In the genomic region with DNA sequence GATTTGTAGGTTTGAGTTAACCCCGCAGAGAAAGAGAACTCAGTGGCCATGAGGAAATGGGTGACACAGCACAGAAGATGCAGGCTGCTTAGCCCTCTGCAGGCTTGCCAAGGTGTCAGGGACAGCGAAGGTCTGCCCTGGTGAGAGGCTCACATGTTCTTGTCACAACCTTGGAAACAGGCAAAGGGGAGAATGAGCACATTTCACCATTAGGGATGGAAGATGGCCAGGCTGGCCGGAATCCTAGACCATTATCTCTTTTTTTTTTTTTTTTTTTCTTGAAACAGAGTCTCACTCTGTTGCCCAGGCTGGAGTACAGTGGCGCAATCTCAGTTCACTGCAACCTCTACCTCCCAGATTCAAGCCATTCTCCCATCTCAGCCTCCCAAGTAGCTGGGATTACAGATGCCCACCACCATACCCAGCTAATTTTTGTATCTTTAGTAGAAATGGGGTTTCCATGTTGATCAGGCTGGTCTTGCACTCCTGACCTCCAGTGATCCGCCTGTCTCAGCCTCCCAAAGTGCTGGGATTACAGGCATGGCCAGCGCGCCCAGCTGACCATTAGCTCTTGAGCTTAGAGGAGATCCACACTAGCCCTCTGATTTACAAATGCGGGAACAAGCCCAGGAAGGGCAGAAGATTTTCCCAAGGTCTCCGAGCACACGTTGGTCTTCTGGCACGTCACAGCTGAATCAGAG, we compare ENCODE assay signal across 18 cellular contexts. TPM values are rescaled to one million over a fixed set of nuclear protein-coding genes. Genes with fewer than 3 reads are reported as not detected.
DNase-seq lines count a peak whose midpoint lies in the region; ATAC-seq and TF ChIP-seq lines count a peak whose summit lies in the region.
"Had no signal": no experiment of that assay in that cellular context is flagged by ENCODE, and none has a peak within 500 bp of the region (broad histone marks: within the 10 kb centered on the region; RNA-seq: fewer than 3 reads in every experiment).

No MANE protein-coding gene starts in this region.

- H3K36me3 Mint-ChIP-seq in immature natural killer cell = peaks cover 0 to 11% (median 7%) of the 10 kb centered on the region in 3 donors
- H3K36me3 Mint-ChIP-seq: CD4-positive, alpha-beta memory T cell had no signal

- H3K9me3 ChIP-seq in Peyer's patch (no peaks in the 10 kb centered on the region), upper lobe of left lung (no peaks in the 10 kb centered on the region)
- H3K9me3 ChIP-seq: suprapubic skin had no signal

- H3K36me3 ChIP-seq in Peyer's patch = no peaks in the 10 kb centered on the region
- H3K36me3 ChIP-seq in upper lobe of left lung = no peaks in the 10 kb centered on the region
- H3K36me3 ChIP-seq: suprapubic skin had no signal

- DNase-seq in Peyer's patch = peak in 2 of 3 donors; percentile 26 to 60
- DNase-seq in epithelial cell of prostate (ENCODE audit: low read depth, low spot score) = no peak
- DNase-seq in medulla oblongata (ENCODE audit: extremely low spot score) = peak; percentile 46
- DNase-seq in upper lobe of left lung = no peak
- no peak for DNase-seq in CD1c-positive myeloid dendritic cell (ENCODE audit: extremely low spot score)
- no peak for DNase-seq in amygdala (lab: John Stamatoyannopoulos, UW)
- no peak for DNase-seq in immature natural killer cell
- DNase-seq: activated CD4-positive, CD25-positive, alpha-beta regulatory T cell; CD4-positive, alpha-beta memory T cell; EL; midbrain; NCI-H1417 treated with DMSO at 0.1 percent for 48 hours; NCI-H226; occipital lobe; stimulated activated CD4-positive, alpha-beta T cell treated with anti-CD3 and anti-CD28 coated beads, Interleukin-15, amount 100 ng/mL, for 24 hours had no signal

- H3K27me3 ChIP-seq in Peyer's patch (no peaks in the 10 kb centered on the region), upper lobe of left lung (no peaks in the 10 kb centered on the region)
- H3K27me3 ChIP-seq: suprapubic skin had no signal

- H3K4me1 ChIP-seq in Peyer's patch (peaks cover 0 to 11% (median 0%) of the 10 kb centered on the region in 4 donors), upper lobe of left lung (peaks cover 18 to 37% (median 26%) of the 10 kb centered on the region in 4 donors)

- H3K27me3 Mint-ChIP-seq in immature natural killer cell (ENCODE audit: low read depth in 3 of 3) = peaks cover 25 to 51% (median 35%) of the 10 kb centered on the region in 3 donors
- H3K27me3 Mint-ChIP-seq: CD4-positive, alpha-beta memory T cell had no signal

- H3K4me3 ChIP-seq in Peyer's patch (no peak overlapping the region), upper lobe of left lung (no peak overlapping the region)
- H3K4me3 ChIP-seq: suprapubic skin had no signal

- TF ChIP-seq EP300 in upper lobe of left lung (IDR thresholded peaks at IDR 0.05) = no peak

- no peak overlapping the region for H3K27ac Mint-ChIP-seq in immature natural killer cell

- 88% methylated on average over 11 of the region's 11 CpGs for WGBS in upper lobe of left lung, 2 donors

- no peaks in the 10 kb centered on the region for H3K9me3 Mint-ChIP-seq in immature natural killer cell
- H3K9me3 Mint-ChIP-seq: CD4-positive, alpha-beta memory T cell had no signal

- TF ChIP-seq POLR2A in Peyer's patch (IDR thresholded peaks at IDR 0.05) (no peak), upper lobe of left lung (IDR thresholded peaks at IDR 0.05) (no peak)

- peaks cover 24 to 25% of the 10 kb centered on the region in 2 donors for H3K4me1 Mint-ChIP-seq in immature natural killer cell

- TF ChIP-seq CTCF in Peyer's patch (IDR thresholded peaks at IDR 0.05) (no peak), upper lobe of left lung (IDR thresholded peaks at IDR 0.05) (no peak)

- H3K27ac ChIP-seq in Peyer's patch = peak overlapping the region in 1 of 4 donors; percentile 25
- H3K27ac ChIP-seq in epithelial cell of prostate = peak overlapping the region; percentile 10
- peak overlapping the region; percentile 8 to 79 (median 38) for H3K27ac ChIP-seq in upper lobe of left lung
- H3K27ac ChIP-seq: HL-60, KMS-11, suprapubic skin had no signal

- no peak overlapping the region for H3K4me3 Mint-ChIP-seq in immature natural killer cell
- H3K4me3 Mint-ChIP-seq: CD4-positive, alpha-beta memory T cell had no signal

- ATAC-seq in upper lobe of left lung (ENCODE audit: low FRiP score in 2 of 2) = peak in 1 of 2 donors; percentile 54

RNA-seq across cellular contexts. Expression of gene LTBP2, which starts 34.6 kb away (rescaled TPM):
- total RNA-seq in Peyer's patch (10 to 100 TPM; 10.7 to 34.7 (median 16.0) TPM), upper lobe of left lung (100 to 1,000 TPM in 2 of 6 donors, 10 to 100 TPM in 4; 19.7 to 136 (median 77.6) TPM)
- under 1 TPM; 0.29 to 0.66 (median 0.30) TPM for polyA plus RNA-seq in immature natural killer cell

Comparison
In these comparisons a context has a peak if more than half of its experiments do, and no peak if none do; other contexts are left out.
1. DNase-seq: peak in Peyer's patch (2 of 3) and medulla oblongata (single experiment); none in epithelial cell of prostate (single experiment), upper lobe of left lung (0 of 2), CD1c-positive myeloid dendritic cell (single experiment), amygdala (0 of 56) and immature natural killer cell (0 of 3).